19 cellular contexts compared by ENCODE assay signal in the genomic region with DNA sequence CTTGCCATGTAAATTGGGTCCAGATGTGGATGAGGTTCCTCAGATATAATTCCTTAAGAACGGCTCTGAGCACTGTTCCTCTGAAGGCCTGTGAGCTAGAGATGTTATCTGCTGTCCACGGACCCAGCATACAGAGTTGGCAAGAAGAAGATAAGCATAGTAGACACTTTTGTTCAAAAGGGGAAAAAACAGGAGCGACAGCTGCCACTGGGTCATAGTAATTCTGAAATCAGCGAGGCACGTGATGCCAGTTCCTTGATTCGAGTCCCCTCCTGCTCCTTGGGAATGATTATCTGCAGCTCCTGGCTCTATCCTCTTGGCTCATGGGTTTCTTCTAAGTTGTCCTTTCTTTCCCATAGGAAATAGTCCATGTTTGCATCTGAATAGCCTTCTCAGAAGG.
"Had no signal": no experiment of that assay in that cellular context is flagged by ENCODE, and none has a peak within 500 bp of the region (broad histone marks: within the 10 kb centered on the region; RNA-seq: fewer than 3 reads in every experiment).

No MANE protein-coding gene starts in this region.

- H3K27me3 Mint-ChIP-seq: activated naive CD4-positive, alpha-beta T cell treated with anti-CD3 and anti-CD28 coated beads, Interleukin-2, amount 50 U/mL, for 24 hours had no signal

- H3K4me1 ChIP-seq: prostate gland had no signal

- H3K27ac Mint-ChIP-seq: activated CD4-positive, alpha-beta T cell treated with anti-CD3 and anti-CD28 coated beads, Interleukin-2, amount 10 ng/mL, durations not matched to agents 7 days and 5 days; activated CD8-positive, alpha-beta T cell treated with anti-CD3 and anti-CD28 coated beads, Interleukin-2, amount 10 ng/mL, durations not matched to agents 7 days and 5 days had no signal

- DNase-seq: activated CD4-positive, alpha-beta T cell treated with anti-CD3 and anti-CD28 coated beads, Interleukin-2, amount 10 ng/mL, durations not matched to agents 7 days and 5 days; activated CD8-positive, alpha-beta T cell treated with anti-CD3 and anti-CD28 coated beads, Interleukin-2, amount 10 ng/mL, durations not matched to agents 7 days and 5 days; activated gamma-delta T cell; activated T-cell treated with anti-CD3 and anti-CD28 coated beads, Interleukin-2, amount 50 U/mL, for 4 hours; cortex of kidney; effector CD4-positive, alpha-beta T cell; lower lobe of right lung; nephron progenitor cell; stimulated activated naive CD8-positive, alpha-beta T cell treated with anti-CD3 and anti-CD28 coated beads, Interleukin-15, Interleukin-2, amounts not matched to agents 100 U/mL and 50 U/mL, for 24 hours; substantia nigra; T-helper 17 cell; tibial artery; uterus had no signal

- H3K27ac ChIP-seq: ascending aorta, breast epithelium, esophagus muscularis mucosa, lower lobe of right lung, prostate gland, right atrium auricular region, tibial artery, uterus had no signal

- H3K27me3 ChIP-seq: ascending aorta, breast epithelium, right atrium auricular region, tibial artery, uterus had no signal

- H3K4me3 Mint-ChIP-seq: activated CD4-positive, alpha-beta T cell treated with anti-CD3 and anti-CD28 coated beads, Interleukin-2, amount 10 ng/mL, durations not matched to agents 7 days and 5 days; activated CD8-positive, alpha-beta T cell treated with anti-CD3 and anti-CD28 coated beads, Interleukin-2, amount 10 ng/mL, durations not matched to agents 7 days and 5 days; activated naive CD4-positive, alpha-beta T cell treated with anti-CD3 and anti-CD28 coated beads, Interleukin-2, amount 50 U/mL, for 24 hours; activated T-cell treated with anti-CD3 and anti-CD28 coated beads, Interleukin-2, amount 50 U/mL, for 4 hours; nephron progenitor cell; T-helper 17 cell had no signal

- H3K9me3 Mint-ChIP-seq: activated CD4-positive, alpha-beta T cell treated with anti-CD3 and anti-CD28 coated beads, Interleukin-2, amount 10 ng/mL, durations not matched to agents 7 days and 5 days; activated naive CD4-positive, alpha-beta T cell treated with anti-CD3 and anti-CD28 coated beads, Interleukin-2, amount 50 U/mL, for 24 hours; activated T-cell treated with anti-CD3 and anti-CD28 coated beads, Interleukin-2, amount 50 U/mL, for 4 hours; nephron progenitor cell had no signal

- H3K36me3 ChIP-seq: ascending aorta, breast epithelium, esophagus muscularis mucosa, lower lobe of right lung, prostate gland, tibial artery, uterus had no signal

- ATAC-seq: activated CD8-positive, alpha-beta T cell treated with anti-CD3 and anti-CD28 coated beads, Interleukin-2, amount 10 ng/mL, durations not matched to agents 7 days and 5 days; activated T-cell treated with anti-CD3 and anti-CD28 coated beads, Interleukin-2, amount 50 U/mL, for 4 hours; lower lobe of right lung; stimulated activated naive CD8-positive, alpha-beta T cell treated with anti-CD3 and anti-CD28 coated beads, Interleukin-15, Interleukin-2, amounts not matched to agents 100 U/mL and 50 U/mL, for 24 hours; T-helper 17 cell had no signal

- H3K9me3 ChIP-seq: ascending aorta, breast epithelium, esophagus muscularis mucosa, lower lobe of right lung, prostate gland, right atrium auricular region, tibial artery, uterus had no signal

- H3K4me3 ChIP-seq: ascending aorta, breast epithelium, esophagus muscularis mucosa, lower lobe of right lung, prostate gland, right atrium auricular region, tibial artery, uterus had no signal
